ENCODE assay signal across 6 cellular contexts in the genomic region with DNA sequence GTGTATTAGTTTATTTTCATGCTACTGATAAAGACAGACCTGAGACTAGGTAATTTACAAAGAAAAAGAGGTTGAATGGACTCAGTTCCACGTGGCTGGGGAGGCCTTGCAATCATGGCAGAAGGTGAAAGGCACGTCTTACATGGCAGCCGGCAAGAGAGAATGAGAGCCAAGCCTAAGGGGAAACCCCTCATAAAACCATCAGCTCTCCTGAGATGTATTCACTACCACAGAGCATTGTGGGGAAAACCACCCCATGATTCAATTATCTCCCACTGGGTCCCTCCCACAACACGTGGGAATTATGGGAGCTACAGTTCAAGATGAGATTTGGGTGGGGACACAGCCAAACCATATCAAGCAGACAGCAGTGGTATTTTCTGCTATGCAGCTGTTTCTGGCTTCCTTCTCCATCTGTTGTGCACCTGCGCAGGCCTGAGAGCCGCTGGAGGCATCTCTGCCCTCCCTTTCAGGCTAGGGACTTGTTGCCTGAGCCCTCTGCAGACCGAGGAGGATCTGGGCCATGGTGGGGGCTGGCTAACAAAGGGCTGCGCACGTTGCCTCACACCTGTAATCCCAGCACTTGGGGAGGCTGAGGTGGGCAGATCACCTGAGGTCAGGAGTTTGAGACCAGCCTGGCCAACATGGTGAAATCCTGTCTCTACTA. TPM values are rescaled to one million over a fixed set of nuclear protein-coding genes. Genes with fewer than 3 reads are reported as not detected.
A peak's percentile ranks its signal among the peaks of the same experiment; 100 is the strongest.
DNase-seq lines count a peak whose midpoint lies in the region; ATAC-seq and TF ChIP-seq lines count a peak whose summit lies in the region.
"Not testable (repeated sequence)": the region's sequence is repeated elsewhere in the genome, so short reads cannot be mapped to it uniquely, and the experiment has no call there.

No MANE protein-coding gene starts in this region.

- H3K36me3 Mint-ChIP-seq in activated naive CD8-positive, alpha-beta T cell treated with anti-CD3 and anti-CD28 coated beads, Interleukin-2, amount 10 ng/mL, durations not matched to agents 7 days and 5 days: not testable (repeated sequence)

- H3K4me1 ChIP-seq in RWPE2 (ENCODE audit: insufficient read depth, poor library complexity, severe bottlenecking); sigmoid colon: not testable (repeated sequence)

- peak; percentile 42 for DNase-seq in RWPE2 (ENCODE audit: low spot score)
- peak; percentile 35 for DNase-seq in activated CD8-positive, alpha-beta memory T cell treated with anti-CD3 and anti-CD28 coated beads for 24 hours
- DNase-seq in activated naive CD8-positive, alpha-beta T cell treated with anti-CD3 and anti-CD28 coated beads, Interleukin-2, amount 10 ng/mL, durations not matched to agents 7 days and 5 days: peak; percentile 15
- peak; percentile 47 for DNase-seq in cardiac septum (ENCODE audit: low spot score)
- peak; percentile 45 for DNase-seq in mesenteric fat pad (ENCODE audit: low spot score)
- peak; percentile 26 for DNase-seq in sigmoid colon

- POLR2A ChIA-PET in activated naive CD8-positive, alpha-beta T cell treated with anti-CD3 and anti-CD28 coated beads, Interleukin-2, amount 10 ng/mL, durations not matched to agents 7 days and 5 days (lab: Charles Lee): not testable (repeated sequence)

- TF ChIP-seq CTCF in RWPE2 (IDR thresholded peaks at IDR 0.05; ENCODE audit: poor library complexity, severe bottlenecking); sigmoid colon (IDR thresholded peaks at IDR 0.05): not testable (repeated sequence)

- not testable (repeated sequence) for H3K27me3 ChIP-seq in RWPE2 (ENCODE audit: insufficient read depth, poor library complexity, severe bottlenecking)
- H3K27me3 ChIP-seq in sigmoid colon: peaks cover 0 to 24% (median 0%) of the 10 kb centered on the region in 3 donors

- WGBS in sigmoid colon, 2 donors: 83 to 85% methylated on average over 9 of the region's 9 CpGs

- H3K4me1 Mint-ChIP-seq in activated naive CD8-positive, alpha-beta T cell treated with anti-CD3 and anti-CD28 coated beads, Interleukin-2, amount 10 ng/mL, durations not matched to agents 7 days and 5 days: not testable (repeated sequence)

- H3K9me3 Mint-ChIP-seq in activated naive CD8-positive, alpha-beta T cell treated with anti-CD3 and anti-CD28 coated beads, Interleukin-2, amount 10 ng/mL, durations not matched to agents 7 days and 5 days: not testable (repeated sequence)

- not testable (repeated sequence) for H3K9me3 ChIP-seq in RWPE2 (ENCODE audit: severe bottlenecking); sigmoid colon

- not testable (repeated sequence) for H3K27ac ChIP-seq in RWPE2 (ENCODE audit: poor library complexity, severe bottlenecking); sigmoid colon

- intact Hi-C loops in cardiac septum (cut with DNase I); sigmoid colon (cut with DNase I): not testable (repeated sequence)

- H3K36me3 ChIP-seq in RWPE2 (ENCODE audit: low read depth): peaks cover 47% of the 10 kb centered on the region
- not testable (repeated sequence) for H3K36me3 ChIP-seq in sigmoid colon

- TF ChIP-seq EP300 in sigmoid colon (IDR thresholded peaks at IDR 0.05): not testable (repeated sequence)

- H3K27me3 Mint-ChIP-seq in activated naive CD8-positive, alpha-beta T cell treated with anti-CD3 and anti-CD28 coated beads, Interleukin-2, amount 10 ng/mL, durations not matched to agents 7 days and 5 days: not testable (repeated sequence)

- not testable (repeated sequence) for TF ChIP-seq POLR2A in sigmoid colon (IDR thresholded peaks at IDR 0.05)

- not testable (repeated sequence) for ATAC-seq in RWPE2 (ENCODE audit: low read depth); activated naive CD8-positive, alpha-beta T cell treated with anti-CD3 and anti-CD28 coated beads, Interleukin-2, amount 10 ng/mL, durations not matched to agents 7 days and 5 days (ENCODE audit: low read depth)

- not testable (repeated sequence) for H3K27ac Mint-ChIP-seq in activated naive CD8-positive, alpha-beta T cell treated with anti-CD3 and anti-CD28 coated beads, Interleukin-2, amount 10 ng/mL, durations not matched to agents 7 days and 5 days

- not testable (repeated sequence) for H3K4me3 Mint-ChIP-seq in activated naive CD8-positive, alpha-beta T cell treated with anti-CD3 and anti-CD28 coated beads, Interleukin-2, amount 10 ng/mL, durations not matched to agents 7 days and 5 days

- not testable (repeated sequence) for H3K4me3 ChIP-seq in RWPE2 (ENCODE audit: severe bottlenecking); sigmoid colon

RNA-seq across cellular contexts. Expression of a gene that starts 53.3 kb away (rescaled TPM):
- total RNA-seq in activated naive CD8-positive, alpha-beta T cell treated with anti-CD3 and anti-CD28 coated beads, Interleukin-2, amount 10 ng/mL, durations not matched to agents 7 days and 5 days: 10 to 100 TPM; 95.7 to 98.3 TPM
- total RNA-seq in cardiac septum (8.5 TPM), mesenteric fat pad (11.5 TPM), sigmoid colon (10 to 100 TPM; 10.0 to 13.7 (median 12.1) TPM)
- 10 to 100 TPM in 1 of 3 donors, 1 to 10 TPM in 2; 4.2 to 12.2 (median 8.6) TPM for polyA plus RNA-seq in sigmoid colon
